1 cellular context compared by ENCODE assay signal in genomic region chr13:90430127-90430526, GRCh38.
TF ChIP-seq lines count a peak whose summit lies in the region.

No MANE protein-coding gene starts in this region.

TF ChIP-seq in K562, 482 proteins besides CTCF, POLR2A, EP300 and RAD21 (continued from another document):
- TF ChIP-seq RERE (CRISPR knock-in tag; IDR thresholded peaks at IDR 0.05; ENCODE audit: borderline replicate concordance) (no peak), TEAD4 (IDR thresholded peaks at IDR 0.05; ENCODE audit: low read length) (no peak), TEAD4 (CRISPR knock-in tag; IDR thresholded peaks at IDR 0.05; ENCODE audit: borderline replicate concordance) (no peak), SRSF7 (optimal IDR thresholded peaks at IDR 0.05; ENCODE audit: low read depth, low read length) (no peak), ZNF778 (CRISPR knock-in tag; IDR thresholded peaks at IDR 0.05) (no peak), ZNF655 (CRISPR knock-in tag; IDR thresholded peaks at IDR 0.05) (0 out of 2 replicates have a peak, but pooled peaks have one; percentile 54), ZNF384 (IDR thresholded peaks at IDR 0.05; ENCODE audit: low read depth, low read length) (no peak), TEAD2 (tag; IDR thresholded peaks at IDR 0.05) (no peak), ZNF124 (CRISPR knock-in tag; IDR thresholded peaks at IDR 0.05) (no peak), CEBPG (CRISPR knock-in tag; IDR thresholded peaks at IDR 0.05) (no peak), CEBPG (tag; conservative IDR thresholded peaks at IDR 0.05 in 1 of 2, IDR thresholded peaks at IDR 0.05 in 1 of 2) (peak in 1 of 2 experiments; percentile 75; a peak in 2 of 4 replicates), ZNF143 (CRISPR knock-in tag; IDR thresholded peaks at IDR 0.05) (no peak), ZNF431 (CRISPR knock-in tag; IDR thresholded peaks at IDR 0.05) (no peak), DDX20 (tag; IDR thresholded peaks at IDR 0.05; ENCODE audit: low read depth) (no peak), EP400 (IDR thresholded peaks at IDR 0.05) (0 out of 2 replicates have a peak, but pooled peaks have one; percentile 4), ZNF444 (CRISPR knock-in tag; IDR thresholded peaks at IDR 0.05) (no peak), FOXA1 (IDR thresholded peaks at IDR 0.05; ENCODE audit: borderline replicate concordance) (no peak), PHTF2 (CRISPR knock-in tag; IDR thresholded peaks at IDR 0.05) (no peak), SIN3B (IDR thresholded peaks at IDR 0.05; ENCODE audit: low read depth) (no peak), KDM5B (IDR thresholded peaks at IDR 0.05; ENCODE audit: insufficient replicate concordance, low read depth, low read length) (no peak), NELFE (IDR thresholded peaks at IDR 0.05; ENCODE audit: insufficient read depth, insufficient read length) (no peak), CEBPB (tag; IDR thresholded peaks at IDR 0.05) (peak; percentile 92), TFAM (CRISPR knock-in tag; conservative IDR thresholded peaks at IDR 0.05) (0 out of 2 replicates have a peak, but pooled peaks have one; percentile 32), HEY1 (CRISPR knock-in tag; IDR thresholded peaks at IDR 0.05; ENCODE audit: borderline replicate concordance) (no peak), ZZZ3 (IDR thresholded peaks at IDR 0.05) (no peak), TGIF2 (CRISPR knock-in tag; IDR thresholded peaks at IDR 0.05) (no peak), ZBTB8A (IDR thresholded peaks at IDR 0.05; ENCODE audit: partially characterized antibody) (no peak), ZNF212 (CRISPR knock-in tag; IDR thresholded peaks at IDR 0.05) (no peak), ESRRA (IDR thresholded peaks at IDR 0.05; ENCODE audit: borderline replicate concordance, low read depth) (no peak), ZKSCAN3 (CRISPR knock-in tag; IDR thresholded peaks at IDR 0.05) (no peak), ARNT (IDR thresholded peaks at IDR 0.05) (no peak), PREB (CRISPR knock-in tag; IDR thresholded peaks at IDR 0.05) (no peak), PURB (CRISPR knock-in tag; IDR thresholded peaks at IDR 0.05; ENCODE audit: low read depth) (no peak), BRCA1 (IDR thresholded peaks at IDR 0.05) (no peak), BRCA1 (CRISPR knock-in tag; IDR thresholded peaks at IDR 0.05) (no peak), ZFP91 (CRISPR knock-in tag; IDR thresholded peaks at IDR 0.05) (no peak), BRD9 (IDR thresholded peaks at IDR 0.05; ENCODE audit: low read depth, partially characterized antibody) (no peak), MTA2 (IDR thresholded peaks at IDR 0.05; ENCODE audit: low read depth) (no peak), ETV5 (CRISPR knock-in tag; IDR thresholded peaks at IDR 0.05; ENCODE audit: low read depth) (no peak), ZNF507 (tag; conservative IDR thresholded peaks at IDR 0.05) (peak; percentile 27; the same call in 1 of the 2 replicates), ZNF23 (CRISPR knock-in tag; IDR thresholded peaks at IDR 0.05) (no peak), HDAC8 (tag; IDR thresholded peaks at IDR 0.05) (no peak), PCBP1 (IDR thresholded peaks at IDR 0.05; ENCODE audit: low read depth, low read length, poor library complexity, severe bottlenecking) (no peak)
- TF ChIP-seq, protein P1, sequence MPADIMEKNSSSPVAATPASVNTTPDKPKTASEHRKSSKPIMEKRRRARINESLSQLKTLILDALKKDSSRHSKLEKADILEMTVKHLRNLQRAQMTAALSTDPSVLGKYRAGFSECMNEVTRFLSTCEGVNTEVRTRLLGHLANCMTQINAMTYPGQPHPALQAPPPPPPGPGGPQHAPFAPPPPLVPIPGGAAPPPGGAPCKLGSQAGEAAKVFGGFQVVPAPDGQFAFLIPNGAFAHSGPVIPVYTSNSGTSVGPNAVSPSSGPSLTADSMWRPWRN (IDR thresholded peaks at IDR 0.05; ENCODE audit: low read depth) = no peak
- TF ChIP-seq, protein P2, sequence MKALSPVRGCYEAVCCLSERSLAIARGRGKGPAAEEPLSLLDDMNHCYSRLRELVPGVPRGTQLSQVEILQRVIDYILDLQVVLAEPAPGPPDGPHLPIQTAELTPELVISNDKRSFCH (CRISPR knock-in tag; IDR thresholded peaks at IDR 0.05) = no peak
- TF ChIP-seq, protein P2 (tag; IDR thresholded peaks at IDR 0.05) = no peak
- TF ChIP-seq, protein P3, sequence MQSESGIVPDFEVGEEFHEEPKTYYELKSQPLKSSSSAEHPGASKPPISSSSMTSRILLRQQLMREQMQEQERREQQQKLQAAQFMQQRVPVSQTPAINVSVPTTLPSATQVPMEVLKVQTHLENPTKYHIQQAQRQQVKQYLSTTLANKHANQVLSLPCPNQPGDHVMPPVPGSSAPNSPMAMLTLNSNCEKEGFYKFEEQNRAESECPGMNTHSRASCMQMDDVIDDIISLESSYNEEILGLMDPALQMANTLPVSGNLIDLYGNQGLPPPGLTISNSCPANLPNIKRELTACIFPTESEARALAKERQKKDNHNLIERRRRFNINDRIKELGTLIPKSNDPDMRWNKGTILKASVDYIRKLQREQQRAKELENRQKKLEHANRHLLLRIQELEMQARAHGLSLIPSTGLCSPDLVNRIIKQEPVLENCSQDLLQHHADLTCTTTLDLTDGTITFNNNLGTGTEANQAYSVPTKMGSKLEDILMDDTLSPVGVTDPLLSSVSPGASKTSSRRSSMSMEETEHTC (IDR thresholded peaks at IDR 0.05) = no peak
